In the genomic region with DNA sequence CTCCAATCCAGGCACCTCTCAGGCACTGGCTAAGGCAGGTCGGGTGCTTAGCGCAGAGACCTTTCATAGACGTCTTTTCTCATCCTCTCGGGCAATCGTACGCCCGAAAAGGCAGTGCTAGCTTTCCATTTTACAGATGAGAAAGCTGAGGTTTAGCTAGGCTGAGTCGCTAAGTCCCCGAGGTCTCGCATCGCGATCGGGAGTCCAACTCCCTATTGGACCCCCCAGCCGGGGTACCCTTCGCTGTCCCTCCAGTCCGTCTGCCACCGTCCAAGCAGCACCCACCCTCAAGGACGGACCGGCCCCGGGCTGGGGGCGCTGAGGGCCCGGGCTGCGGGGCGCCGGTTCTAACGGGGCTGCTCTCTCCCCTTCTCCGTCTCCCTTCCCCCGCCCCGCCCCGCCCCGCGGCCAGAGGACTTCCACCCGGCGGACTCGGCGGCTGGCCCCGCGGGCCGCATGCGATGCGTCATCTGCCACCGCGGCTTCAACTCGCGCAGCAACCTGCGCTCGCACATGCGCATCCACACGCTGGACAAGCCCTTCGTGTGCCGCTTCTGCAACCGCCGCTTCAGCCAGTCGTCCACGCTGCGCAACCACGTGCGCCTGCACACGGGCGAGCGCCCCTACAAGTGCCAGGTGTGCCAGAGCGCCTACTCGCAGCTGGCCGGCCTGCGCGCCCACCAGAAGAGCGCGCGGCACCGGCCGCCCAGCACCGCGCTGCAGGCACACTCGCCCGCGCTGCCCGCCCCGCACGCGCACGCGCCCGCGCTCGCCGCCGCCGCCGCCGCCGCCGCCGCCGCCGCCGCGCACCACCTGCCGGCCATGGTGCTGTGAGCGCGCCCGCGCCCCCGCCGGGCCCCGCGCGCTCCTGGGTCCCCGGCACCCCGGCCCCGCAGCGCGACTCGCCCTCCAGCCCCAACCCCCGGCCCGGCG, we compare ENCODE assay signal across 1 cellular context.
TF ChIP-seq lines count a peak whose summit lies in the region.

No MANE protein-coding gene starts in this region.

TF ChIP-seq in HepG2, 621 proteins besides CTCF, POLR2A, EP300 and RAD21 (continued from another document and continues in another):
- TF ChIP-seq RNF219 (CRISPR knock-in tag; IDR thresholded peaks at IDR 0.05) (no peak), ARID2 (CRISPR knock-in tag; IDR thresholded peaks at IDR 0.05; ENCODE audit: borderline replicate concordance) (peak; percentile 75; the same call in 1 of the 2 replicates), GTF2F1 (IDR thresholded peaks at IDR 0.05; ENCODE audit: low read length) (no peak), ZNF33B (CRISPR knock-in tag; IDR thresholded peaks at IDR 0.05) (no peak; the same call in 1 of the 2 replicates), ZNF556 (CRISPR knock-in tag; IDR thresholded peaks at IDR 0.05; ENCODE audit: borderline replicate concordance) (0 out of 2 replicates have a peak, but pooled peaks have one; percentile 77), ZBTB3 (CRISPR knock-in tag; IDR thresholded peaks at IDR 0.05; ENCODE audit: borderline replicate concordance, low read depth) (no peak; the same call in 1 of the 2 replicates), HBP1 (CRISPR knock-in tag; IDR thresholded peaks at IDR 0.05; ENCODE audit: low read depth) (no peak), ZNF75D (CRISPR knock-in tag; IDR thresholded peaks at IDR 0.05; ENCODE audit: borderline replicate concordance) (no peak), ATF2 (CRISPR knock-in tag; IDR thresholded peaks at IDR 0.05) (peak; percentile 76), ZFP36 (IDR thresholded peaks at IDR 0.05; ENCODE audit: borderline replicate concordance, low read depth, low read length, partially characterized antibody) (no peak), SRF (IDR thresholded peaks at IDR 0.05; ENCODE audit: low read depth, low read length) (no peak), ATRX (CRISPR knock-in tag; IDR thresholded peaks at IDR 0.05; ENCODE audit: borderline replicate concordance) (no peak), ZNF644 (CRISPR knock-in tag; IDR thresholded peaks at IDR 0.05; ENCODE audit: low read depth) (no peak), TEAD3 (CRISPR knock-in tag; optimal IDR thresholded peaks at IDR 0.05; ENCODE audit: borderline replicate concordance) (peak; percentile 26), JUN (CRISPR knock-in tag; IDR thresholded peaks at IDR 0.05) (0 out of 2 replicates have a peak, but pooled peaks have one; percentile 66), ZNF792 (CRISPR knock-in tag; IDR thresholded peaks at IDR 0.05) (peak; percentile 62; the same call in 1 of the 2 replicates), ZBTB1 (CRISPR knock-in tag; IDR thresholded peaks at IDR 0.05; ENCODE audit: borderline replicate concordance) (no peak), TMF1 (CRISPR knock-in tag; IDR thresholded peaks at IDR 0.05; ENCODE audit: low read depth) (peak; percentile 87; the same call in 1 of the 2 replicates), MAZ (IDR thresholded peaks at IDR 0.05; ENCODE audit: borderline replicate concordance, low read depth, low read length) (no peak), MAZ (CRISPR knock-in tag; IDR thresholded peaks at IDR 0.05; ENCODE audit: low read depth) (peak; percentile 92), ZNF83 (CRISPR knock-in tag; IDR thresholded peaks at IDR 0.05; ENCODE audit: borderline replicate concordance) (no peak), HDAC1 (CRISPR knock-in tag; IDR thresholded peaks at IDR 0.05) (peak; percentile 68), REPIN1 (CRISPR knock-in tag; IDR thresholded peaks at IDR 0.05; ENCODE audit: borderline replicate concordance, low read depth) (peak; percentile 83), TGIF2 (CRISPR knock-in tag; IDR thresholded peaks at IDR 0.05) (no peak), ZNF7 (CRISPR knock-in tag; IDR thresholded peaks at IDR 0.05) (no peak), MXI1 (IDR thresholded peaks at IDR 0.05; ENCODE audit: borderline replicate concordance, low read depth, low read length) (peak; percentile 56; the same call in 1 of the 3 replicates), SAFB2 (CRISPR knock-in tag; IDR thresholded peaks at IDR 0.05; ENCODE audit: borderline replicate concordance, low read depth) (no peak)
- TF ChIP-seq, protein P1, sequence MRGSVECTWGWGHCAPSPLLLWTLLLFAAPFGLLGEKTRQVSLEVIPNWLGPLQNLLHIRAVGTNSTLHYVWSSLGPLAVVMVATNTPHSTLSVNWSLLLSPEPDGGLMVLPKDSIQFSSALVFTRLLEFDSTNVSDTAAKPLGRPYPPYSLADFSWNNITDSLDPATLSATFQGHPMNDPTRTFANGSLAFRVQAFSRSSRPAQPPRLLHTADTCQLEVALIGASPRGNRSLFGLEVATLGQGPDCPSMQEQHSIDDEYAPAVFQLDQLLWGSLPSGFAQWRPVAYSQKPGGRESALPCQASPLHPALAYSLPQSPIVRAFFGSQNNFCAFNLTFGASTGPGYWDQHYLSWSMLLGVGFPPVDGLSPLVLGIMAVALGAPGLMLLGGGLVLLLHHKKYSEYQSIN (CRISPR knock-in tag; IDR thresholded peaks at IDR 0.05; ENCODE audit: borderline replicate concordance) = no peak
- TF ChIP-seq, protein P2, sequence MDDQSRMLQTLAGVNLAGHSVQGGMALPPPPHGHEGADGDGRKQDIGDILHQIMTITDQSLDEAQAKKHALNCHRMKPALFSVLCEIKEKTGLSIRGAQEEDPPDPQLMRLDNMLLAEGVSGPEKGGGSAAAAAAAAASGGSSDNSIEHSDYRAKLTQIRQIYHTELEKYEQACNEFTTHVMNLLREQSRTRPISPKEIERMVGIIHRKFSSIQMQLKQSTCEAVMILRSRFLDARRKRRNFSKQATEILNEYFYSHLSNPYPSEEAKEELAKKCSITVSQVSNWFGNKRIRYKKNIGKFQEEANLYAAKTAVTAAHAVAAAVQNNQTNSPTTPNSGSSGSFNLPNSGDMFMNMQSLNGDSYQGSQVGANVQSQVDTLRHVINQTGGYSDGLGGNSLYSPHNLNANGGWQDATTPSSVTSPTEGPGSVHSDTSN (CRISPR knock-in tag; IDR thresholded peaks at IDR 0.05; ENCODE audit: borderline replicate concordance) = 0 out of 2 replicates have a peak, but pooled peaks have one; percentile 53
- TF ChIP-seq, protein P3, sequence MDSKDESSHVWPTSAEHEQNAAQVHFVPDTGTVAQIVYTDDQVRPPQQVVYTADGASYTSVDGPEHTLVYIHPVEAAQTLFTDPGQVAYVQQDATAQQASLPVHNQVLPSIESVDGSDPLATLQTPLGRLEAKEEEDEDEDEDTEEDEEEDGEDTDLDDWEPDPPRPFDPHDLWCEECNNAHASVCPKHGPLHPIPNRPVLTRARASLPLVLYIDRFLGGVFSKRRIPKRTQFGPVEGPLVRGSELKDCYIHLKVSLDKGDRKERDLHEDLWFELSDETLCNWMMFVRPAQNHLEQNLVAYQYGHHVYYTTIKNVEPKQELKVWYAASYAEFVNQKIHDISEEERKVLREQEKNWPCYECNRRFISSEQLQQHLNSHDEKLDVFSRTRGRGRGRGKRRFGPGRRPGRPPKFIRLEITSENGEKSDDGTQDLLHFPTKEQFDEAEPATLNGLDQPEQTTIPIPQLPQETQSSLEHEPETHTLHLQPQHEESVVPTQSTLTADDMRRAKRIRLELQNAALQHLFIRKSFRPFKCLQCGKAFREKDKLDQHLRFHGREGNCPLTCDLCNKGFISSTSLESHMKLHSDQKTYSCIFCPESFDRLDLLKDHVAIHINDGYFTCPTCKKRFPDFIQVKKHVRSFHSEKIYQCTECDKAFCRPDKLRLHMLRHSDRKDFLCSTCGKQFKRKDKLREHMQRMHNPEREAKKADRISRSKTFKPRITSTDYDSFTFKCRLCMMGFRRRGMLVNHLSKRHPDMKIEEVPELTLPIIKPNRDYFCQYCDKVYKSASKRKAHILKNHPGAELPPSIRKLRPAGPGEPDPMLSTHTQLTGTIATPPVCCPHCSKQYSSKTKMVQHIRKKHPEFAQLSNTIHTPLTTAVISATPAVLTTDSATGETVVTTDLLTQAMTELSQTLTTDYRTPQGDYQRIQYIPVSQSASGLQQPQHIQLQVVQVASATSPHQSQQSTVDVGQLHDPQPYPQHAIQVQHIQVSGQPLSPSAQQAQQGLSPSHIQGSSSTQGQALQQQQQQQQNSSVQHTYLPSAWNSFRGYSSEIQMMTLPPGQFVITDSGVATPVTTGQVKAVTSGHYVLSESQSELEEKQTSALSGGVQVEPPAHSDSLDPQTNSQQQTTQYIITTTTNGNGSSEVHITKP (CRISPR knock-in tag; IDR thresholded peaks at IDR 0.05; ENCODE audit: low read depth) = no peak
- TF ChIP-seq, protein P4, sequence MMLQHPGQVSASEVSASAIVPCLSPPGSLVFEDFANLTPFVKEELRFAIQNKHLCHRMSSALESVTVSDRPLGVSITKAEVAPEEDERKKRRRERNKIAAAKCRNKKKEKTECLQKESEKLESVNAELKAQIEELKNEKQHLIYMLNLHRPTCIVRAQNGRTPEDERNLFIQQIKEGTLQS (CRISPR knock-in tag; IDR thresholded peaks at IDR 0.05) = peak; percentile 84
- TF ChIP-seq, protein P5, sequence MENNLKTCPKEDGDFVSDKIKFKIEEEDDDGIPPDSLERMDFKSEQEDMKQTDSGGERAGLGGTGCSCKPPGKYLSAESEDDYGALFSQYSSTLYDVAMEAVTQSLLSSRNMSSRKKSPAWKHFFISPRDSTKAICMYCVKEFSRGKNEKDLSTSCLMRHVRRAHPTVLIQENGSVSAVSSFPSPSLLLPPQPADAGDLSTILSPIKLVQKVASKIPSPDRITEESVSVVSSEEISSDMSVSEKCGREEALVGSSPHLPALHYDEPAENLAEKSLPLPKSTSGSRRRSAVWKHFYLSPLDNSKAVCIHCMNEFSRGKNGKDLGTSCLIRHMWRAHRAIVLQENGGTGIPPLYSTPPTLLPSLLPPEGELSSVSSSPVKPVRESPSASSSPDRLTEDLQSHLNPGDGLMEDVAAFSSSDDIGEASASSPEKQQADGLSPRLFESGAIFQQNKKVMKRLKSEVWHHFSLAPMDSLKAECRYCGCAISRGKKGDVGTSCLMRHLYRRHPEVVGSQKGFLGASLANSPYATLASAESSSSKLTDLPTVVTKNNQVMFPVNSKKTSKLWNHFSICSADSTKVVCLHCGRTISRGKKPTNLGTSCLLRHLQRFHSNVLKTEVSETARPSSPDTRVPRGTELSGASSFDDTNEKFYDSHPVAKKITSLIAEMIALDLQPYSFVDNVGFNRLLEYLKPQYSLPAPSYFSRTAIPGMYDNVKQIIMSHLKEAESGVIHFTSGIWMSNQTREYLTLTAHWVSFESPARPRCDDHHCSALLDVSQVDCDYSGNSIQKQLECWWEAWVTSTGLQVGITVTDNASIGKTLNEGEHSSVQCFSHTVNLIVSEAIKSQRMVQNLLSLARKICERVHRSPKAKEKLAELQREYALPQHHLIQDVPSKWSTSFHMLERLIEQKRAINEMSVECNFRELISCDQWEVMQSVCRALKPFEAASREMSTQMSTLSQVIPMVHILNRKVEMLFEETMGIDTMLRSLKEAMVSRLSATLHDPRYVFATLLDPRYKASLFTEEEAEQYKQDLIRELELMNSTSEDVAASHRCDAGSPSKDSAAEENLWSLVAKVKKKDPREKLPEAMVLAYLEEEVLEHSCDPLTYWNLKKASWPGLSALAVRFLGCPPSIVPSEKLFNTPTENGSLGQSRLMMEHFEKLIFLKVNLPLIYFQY (CRISPR knock-in tag; IDR thresholded peaks at IDR 0.05; ENCODE audit: borderline replicate concordance) = 0 out of 2 replicates have a peak, but pooled peaks have one; percentile 43
